In the genomic region with DNA sequence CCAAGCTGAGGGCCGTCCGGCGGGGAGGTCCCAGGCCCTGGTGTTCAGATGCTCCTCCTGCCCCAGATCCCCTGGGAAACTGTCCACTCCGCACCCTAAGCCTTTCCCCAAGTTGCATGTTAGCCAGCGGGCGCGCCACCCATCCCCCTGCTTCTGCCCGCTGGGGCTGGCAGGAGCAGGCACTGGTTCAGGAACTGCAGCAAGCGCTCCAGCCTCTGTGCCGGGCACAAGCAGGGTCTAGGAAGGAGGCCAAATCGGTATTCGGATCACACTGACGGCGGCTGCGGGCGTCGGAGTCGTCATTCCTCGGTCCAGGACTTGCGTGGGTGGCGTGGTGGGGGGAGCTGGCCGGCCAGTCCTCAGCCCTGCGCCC, we compare ENCODE assay signal across 12 cellular contexts. TPM values are rescaled to one million over a fixed set of nuclear protein-coding genes. Genes with fewer than 3 reads are reported as not detected.
DNase-seq lines count a peak whose midpoint lies in the region; ATAC-seq and TF ChIP-seq lines count a peak whose summit lies in the region.
"Had no signal": no experiment of that assay in that cellular context is flagged by ENCODE, and none has a peak within 500 bp of the region (broad histone marks: within the 10 kb centered on the region; RNA-seq: fewer than 3 reads in every experiment).

No MANE protein-coding gene starts in this region.

- H3K4me3 Mint-ChIP-seq in natural killer cell, result peak overlapping the region; percentile 29
- no peak overlapping the region for H3K4me3 Mint-ChIP-seq in natural killer cell treated with Interleukin-12 subunit alpha and Interleukin-12 subunit beta and Interleukin-15 and Interleukin-18, amount 100 ng/mL, for 72 hours

- H3K9me3 Mint-ChIP-seq in natural killer cell, result no peaks in the 10 kb centered on the region
- H3K9me3 Mint-ChIP-seq in natural killer cell treated with Interleukin-12 subunit alpha and Interleukin-12 subunit beta and Interleukin-15 and Interleukin-18, amount 100 ng/mL, for 72 hours, result no peaks in the 10 kb centered on the region
- H3K9me3 Mint-ChIP-seq: activated T-cell treated with anti-CD3 and anti-CD28 coated beads, Interleukin-2, amount 50 U/mL, for 24 hours had no signal

- H3K36me3 Mint-ChIP-seq in natural killer cell, result no peaks in the 10 kb centered on the region
- no peaks in the 10 kb centered on the region for H3K36me3 Mint-ChIP-seq in natural killer cell treated with Interleukin-12 subunit alpha and Interleukin-12 subunit beta and Interleukin-15 and Interleukin-18, amount 100 ng/mL, for 72 hours

- H3K27me3 Mint-ChIP-seq in natural killer cell (ENCODE audit: low read depth in 2 of 2), result peaks cover 13 to 19% of the 10 kb centered on the region in 2 donors
- peaks cover 0 to 10% of the 10 kb centered on the region in 2 donors for H3K27me3 Mint-ChIP-seq in natural killer cell treated with Interleukin-12 subunit alpha and Interleukin-12 subunit beta and Interleukin-15 and Interleukin-18, amount 100 ng/mL, for 72 hours

- intact Hi-C loops in natural killer cell (cut with micrococcal nuclease), result no loop called here

- in situ Hi-C loops in GM13977 (cut with MboI; ENCODE audit: low pct_unique_long_range_greater_than_20kb, low sequenced_read_pairs, unreplicated experiment), result no loop called here

- DNase-seq in natural killer cell, result no peak
- no peak for DNase-seq in natural killer cell treated with Interleukin-12 subunit alpha and Interleukin-12 subunit beta and Interleukin-15 and Interleukin-18, amount 100 ng/mL, for 72 hours (ENCODE audit: low spot score)
- peak; percentile 11 for DNase-seq in fibroblast of mammary gland (ENCODE audit: low read depth)
- peak; percentile 78 for DNase-seq in pons (ENCODE audit: low spot score)
- no peak for DNase-seq in GM13977 (ENCODE audit: low spot score)
- DNase-seq in stimulated activated CD4-positive, alpha-beta T cell treated with anti-CD3 and anti-CD28 coated beads, Interleukin-15, amount 100 ng/mL, for 24 hours, result no peak
- DNase-seq: MV-4-11; NK-92 treated with Interleukin-12 subunit alpha and Interleukin-12 subunit beta, amount 100 ng/mL, for 24 hours; T-helper 9 cell had no signal

- H3K4me3 ChIP-seq in fibroblast of mammary gland (ENCODE audit: control insufficient read depth, low read depth, low read length), result no peak overlapping the region

- no peak overlapping the region for H3K27ac Mint-ChIP-seq in natural killer cell
- no peak overlapping the region for H3K27ac Mint-ChIP-seq in natural killer cell treated with Interleukin-12 subunit alpha and Interleukin-12 subunit beta and Interleukin-15 and Interleukin-18, amount 100 ng/mL, for 72 hours
- H3K27ac Mint-ChIP-seq: activated T-cell treated with anti-CD3 and anti-CD28 coated beads, Interleukin-2, amount 50 U/mL, for 24 hours had no signal

- TF ChIP-seq CTCF in natural killer cell (IDR thresholded peaks at IDR 0.05) (no peak), fibroblast of mammary gland (conservative IDR thresholded peaks at IDR 0.05; ENCODE audit: control insufficient read depth, insufficient read depth, low read depth, low read length) (no peak), GM13977 (IDR thresholded peaks at IDR 0.05; ENCODE audit: extremely low read depth, insufficient read depth, missing control alignments) (no peak)

- H3K4me1 Mint-ChIP-seq in natural killer cell, result peaks cover 10 to 17% of the 10 kb centered on the region in 2 donors
- peaks cover 9 to 10% of the 10 kb centered on the region in 2 donors for H3K4me1 Mint-ChIP-seq in natural killer cell treated with Interleukin-12 subunit alpha and Interleukin-12 subunit beta and Interleukin-15 and Interleukin-18, amount 100 ng/mL, for 72 hours (ENCODE audit: low read depth in 2 of 2)

- ATAC-seq in natural killer cell (no peak), GM21526 (IDR thresholded peaks at IDR 0.05; ENCODE audit: low FRiP score, unreplicated experiment) (no peak), GM21515 (IDR thresholded peaks at IDR 0.05; ENCODE audit: unreplicated experiment) (no peak)
- no peak for ATAC-seq in natural killer cell treated with Interleukin-12 subunit alpha and Interleukin-12 subunit beta and Interleukin-15 and Interleukin-18, amount 100 ng/mL, for 72 hours

RNA-seq across cellular contexts. Expression of a gene that starts 53.7 kb away (rescaled TPM):
- 10 to 100 TPM; 56.0 to 70.7 (median 65.3) TPM for total RNA-seq in natural killer cell
- 10 to 100 TPM; 69.8 to 82.6 TPM for total RNA-seq in natural killer cell treated with Interleukin-12 subunit alpha and Interleukin-12 subunit beta and Interleukin-15 and Interleukin-18, amount 100 ng/mL, for 72 hours

Comparison
In these comparisons a context has a peak if more than half of its experiments do, and no peak if none do; other contexts are left out.
1. DNase-seq: peak in fibroblast of mammary gland (single experiment) and pons (single experiment); none in natural killer cell (single experiment), natural killer cell treated with Interleukin-12 subunit alpha and Interleukin-12 subunit beta and Interleukin-15 and Interleukin-18, amount 100 ng/mL, for 72 hours (single experiment), GM13977 (single experiment) and stimulated activated CD4-positive, alpha-beta T cell treated with anti-CD3 and anti-CD28 coated beads, Interleukin-15, amount 100 ng/mL, for 24 hours (single experiment).